ENCODE assay signal across 20 cellular contexts in genomic region chr3:137202941-137203340, GRCh38.
"Had no signal": no experiment of that assay in that cellular context is flagged by ENCODE, and none has a peak within 500 bp of the region (broad histone marks: within the 10 kb centered on the region; RNA-seq: fewer than 3 reads in every experiment).

No MANE protein-coding gene starts in this region.

- DNase-seq: activated CD4-positive, alpha-beta T cell treated with anti-CD3 and anti-CD28 coated beads for 4 hours; activated CD8-positive, alpha-beta memory T cell treated with anti-CD3 and anti-CD28 coated beads, Interleukin-2, amount 50 U/mL, for 4 hours; activated CD8-positive, alpha-beta T cell treated with anti-CD3 and anti-CD28 coated beads for 36 hours; activated effector memory CD4-positive, alpha-beta T cell treated with Interleukin-2 at 50 U/mL for 16 hours; activated naive CD4-positive, alpha-beta T cell; amniotic stem cell; NCI-H1105; NCI-H1436; NCI-H1694 treated with DMSO at 0.1 percent for 48 hours; NCI-H2029 treated with DMSO at 0.1 percent for 48 hours; NCI-H526; NCI-H774; NK-92 treated with Interleukin-12 subunit alpha and Interleukin-12 subunit beta, amount 100 ng/mL, for 24 hours; OCI-M1; RPMI8226; SHP77 had no signal

- H3K4me3 ChIP-seq: ascending aorta had no signal

- H3K4me1 ChIP-seq: ascending aorta had no signal

- ATAC-seq: activated CD4-positive, CD25-positive, alpha-beta regulatory T cell treated with anti-CD3 and anti-CD28 coated beads, Interleukin-2, amount 50 U/mL, for 24 hours; activated CD8-positive, alpha-beta T cell treated with anti-CD3 and anti-CD28 coated beads for 36 hours; Panc1 had no signal

- H3K27ac ChIP-seq: ascending aorta, KMS-11 had no signal

- H3K27me3 ChIP-seq: ascending aorta had no signal

- H3K36me3 ChIP-seq: ascending aorta had no signal

- H3K9me3 ChIP-seq: ascending aorta had no signal
